In genomic region chr19:4518345-4519171, GRCh38 we compare ENCODE assay signal across 10 cellular contexts. TPM values are rescaled to one million over a fixed set of nuclear protein-coding genes. Genes with fewer than 3 reads are reported as not detected.
DNase-seq lines count a peak whose midpoint lies in the region; ATAC-seq and TF ChIP-seq lines count a peak whose summit lies in the region.
"Had no signal": no experiment of that assay in that cellular context is flagged by ENCODE, and none has a peak within 500 bp of the region (broad histone marks: within the 10 kb centered on the region; RNA-seq: fewer than 3 reads in every experiment).

TSS of gene PLIN4 (minus strand) at chr19:4518486. CDS start at chr19:4518272, 214 bp downstream.

- H3K27me3 ChIP-seq in stomach: peaks cover 0 to 12% (median 0%) of the 10 kb centered on the region in 3 donors

- ATAC-seq in HG02981 (IDR thresholded peaks at IDR 0.05; ENCODE audit: unreplicated experiment) (no peak), GM19455 (IDR thresholded peaks at IDR 0.05; ENCODE audit: unreplicated experiment) (no peak), GM18907 (IDR thresholded peaks at IDR 0.05; ENCODE audit: unreplicated experiment) (no peak)

- intact Hi-C loops in stomach (cut with DNase I; ENCODE audit: low total_unique reads): no loop called here

- no peak for TF ChIP-seq CTCF in stomach (IDR thresholded peaks at IDR 0.05)

- TF ChIP-seq EP300 in stomach (IDR thresholded peaks at IDR 0.05): no peak

- H3K9me3 ChIP-seq in stomach: no peaks in the 10 kb centered on the region

- peaks cover 0 to 14% (median 1%) of the 10 kb centered on the region in 4 donors for H3K36me3 ChIP-seq in stomach

- TF ChIP-seq POLR2A in stomach (IDR thresholded peaks at IDR 0.05): no peak

- DNase-seq in HT-29 (ENCODE audit: low spot score): peak; percentile 76
- peak in 43 of 61 donors; percentile 7 to 78 (median 40) for DNase-seq in caudate nucleus (lab: John Stamatoyannopoulos, UW)
- DNase-seq in islet precursor cell: peak; percentile 74
- peak; percentile 89 for DNase-seq in stomach
- no peak for DNase-seq in SIG-M5 treated with dmso at 0.1 percent for 504 hours (lab: John Stamatoyannopoulos, UW; ENCODE audit: unreplicated experiment)
- DNase-seq: KBM-7, SIG-M5 had no signal

- H3K27ac ChIP-seq in caudate nucleus (ENCODE audit: low read depth, low read length) (peak within 1 kb of the TSS; percentile 88), stomach (peak within 1 kb of the TSS; percentile 52 to 89 (median 79))

- H3K4me1 ChIP-seq in stomach: peaks cover 17 to 37% (median 26%) of the 10 kb centered on the region in 4 donors

- WGBS in stomach, 5 donors: 33 to 59% (median 37%) methylated on average over 21 to 34 of the region's 34 CpGs

- H3K4me3 ChIP-seq in stomach: peak within 1 kb of the TSS; percentile 33 to 45 (median 40)

RNA-seq across cellular contexts. Expression of gene PLIN4, which starts in this region (rescaled TPM):
- total RNA-seq in HT-29 (2014; rRNA removed; shearing (Covaris generic)): 8.5 TPM in 2 replicates
- 10 to 100 TPM in 3 of 5 donors, 1 to 10 TPM in 2; 9.0 to 64.7 (median 24.9) TPM for total RNA-seq in stomach
- polyA plus RNA-seq in stomach: 10 to 100 TPM in 1 of 3 donors, 1 to 10 TPM in 2; 3.5 to 13.2 (median 6.8) TPM
